ENCODE assay signal across 25 cellular contexts in genomic region chr12:109430244-109430643, GRCh38.
"Had no signal": no experiment of that assay in that cellular context is flagged by ENCODE, and none has a peak within 500 bp of the region (broad histone marks: within the 10 kb centered on the region; RNA-seq: fewer than 3 reads in every experiment).

No MANE protein-coding gene starts in this region.

- H3K9ac ChIP-seq: SK-N-SH had no signal

- ATAC-seq: Panc1, PC-3, T-cell had no signal

- H3K27ac ChIP-seq: HL-60, RWPE1 had no signal

- DNase-seq: KBM-7, MV-4-11, NCI-H1092, NCI-H1105 treated with DMSO at 0.1 percent for 48 hours, NCI-H1417 treated with DMSO at 0.1 percent for 48 hours, NCI-H146, NCI-H1694 treated with DMSO at 0.1 percent for 48 hours, NCI-H1930, NCI-H2081, NCI-H2171, NCI-H226, NCI-H446, NCI-H510A, NCI-H524 treated with DMSO at 0.1 percent for 48 hours, NCI-H69, NCI-H774, PC-3, SHP77, SK-N-SH, SW 1271, T-cell had no signal

- H3K9me3 ChIP-seq: SK-N-SH had no signal

- FAIRE-seq: HTR-8/SVneo had no signal

- H3K4me2 ChIP-seq: SK-N-SH had no signal
